In the genomic region with DNA sequence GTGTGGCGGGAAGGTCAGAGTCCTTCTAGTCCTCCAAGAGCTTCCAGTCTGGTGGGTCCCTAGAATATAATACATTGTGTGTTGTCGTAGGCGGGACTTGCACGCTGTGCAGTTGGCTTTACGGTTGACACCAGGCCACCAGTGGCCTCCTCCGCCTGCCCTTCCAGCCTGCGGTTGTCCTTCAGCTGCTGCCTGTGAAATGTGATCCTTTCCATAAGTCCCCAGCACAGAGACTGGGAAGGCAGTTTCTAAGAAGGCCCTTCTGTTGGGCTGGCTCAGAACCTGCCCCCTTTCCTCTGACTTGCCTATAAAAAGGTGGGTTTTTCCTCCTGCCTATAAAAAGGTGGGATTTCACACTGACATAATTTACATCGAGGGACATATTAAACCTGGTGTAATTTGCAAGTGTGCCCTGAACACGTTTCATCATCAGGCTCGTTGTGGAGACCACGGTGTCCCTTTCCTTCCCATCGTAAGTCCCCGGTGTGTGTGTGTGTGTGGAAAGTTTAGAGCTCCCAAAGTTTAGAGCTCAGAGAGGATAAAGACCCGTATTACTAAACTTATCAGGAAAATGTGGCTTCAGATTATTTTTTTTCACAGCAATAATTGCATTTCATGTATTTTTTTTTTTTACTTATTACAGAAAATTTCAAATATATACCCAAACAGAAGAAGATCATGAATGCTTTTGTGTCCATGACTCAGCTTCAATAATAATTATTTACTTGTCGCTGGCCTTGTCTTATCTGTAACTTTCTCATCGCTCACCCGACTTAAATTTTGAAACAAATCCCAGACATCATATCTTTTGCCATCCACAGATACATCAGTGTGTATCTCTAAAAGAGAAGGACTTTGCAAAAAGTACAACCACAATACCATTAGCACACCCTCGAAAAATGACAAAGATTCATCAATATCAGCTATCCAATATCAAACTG, we compare ENCODE assay signal across 15 cellular contexts. TPM values are rescaled to one million over a fixed set of nuclear protein-coding genes. Genes with fewer than 3 reads are reported as not detected.
DNase-seq lines count a peak whose midpoint lies in the region; ATAC-seq and TF ChIP-seq lines count a peak whose summit lies in the region.
"Had no signal": no experiment of that assay in that cellular context is flagged by ENCODE, and none has a peak within 500 bp of the region (broad histone marks: within the 10 kb centered on the region; RNA-seq: fewer than 3 reads in every experiment).

No MANE protein-coding gene starts in this region.

- peaks cover 55% of the 10 kb centered on the region for H3K79me2 ChIP-seq in OCI-LY1 (ENCODE audit: insufficient read depth, low read length)

- H3F3A ChIP-seq in OCI-LY1 (ENCODE audit: insufficient read depth, low read length) = peaks cover 23% of the 10 kb centered on the region

- peak overlapping the region; percentile 68 for H3K9ac ChIP-seq in OCI-LY1 (ENCODE audit: low read length)

- peaks cover 6% of the 10 kb centered on the region for H3K4me1 Mint-ChIP-seq in activated naive CD8-positive, alpha-beta T cell treated with anti-CD3 and anti-CD28 coated beads, Interleukin-2, amount 50 U/mL, for 24 hours
- H3K4me1 Mint-ChIP-seq: activated T-helper 17 cell treated with anti-CD3 and anti-CD28 coated beads, Interleukin-2, amount 50 U/mL, for 72 hours had no signal

- H3K4me1 ChIP-seq in OCI-LY1 (ENCODE audit: insufficient read depth, low read length, severe bottlenecking) = peaks cover 100% of the 10 kb centered on the region
- H3K4me1 ChIP-seq in heart right ventricle = peaks cover 5 to 69% (median 53%) of the 10 kb centered on the region in 9 donors
- peaks cover 88 to 92% of the 10 kb centered on the region in 2 donors for H3K4me1 ChIP-seq in gastrocnemius medialis

- no peak for TF ChIP-seq CTCF in OCI-LY1 (IDR thresholded peaks at IDR 0.05; ENCODE audit: low read length)
- TF ChIP-seq CTCF in heart right ventricle (IDR thresholded peaks at IDR 0.05) = no peak
- no peak for TF ChIP-seq CTCF in gastrocnemius medialis (IDR thresholded peaks at IDR 0.05 in 4 of 5, conservative IDR thresholded peaks at IDR 0.05 in 1 of 5)

- intact Hi-C loops in heart right ventricle (cut with DNase I) (no loop called here), gastrocnemius medialis (cut with DNase I; ENCODE audit: low total_unique reads) (no loop called here)

- H3K9me2 ChIP-seq in OCI-LY1 (ENCODE audit: low read depth, low read length) = no peaks in the 10 kb centered on the region

- H2AFZ ChIP-seq in OCI-LY1 (ENCODE audit: low read length) = no peak overlapping the region

- H3K36me3 ChIP-seq in OCI-LY1 (ENCODE audit: insufficient read depth, low read length) (peaks cover 18% of the 10 kb centered on the region; the same call in 1 of the 2 replicates), heart right ventricle (no peaks in the 10 kb centered on the region), gastrocnemius medialis (no peaks in the 10 kb centered on the region)
- H3K36me3 ChIP-seq: tibial nerve had no signal

- in situ Hi-C loops in gastrocnemius medialis (cut with MboI; ENCODE audit: low sequenced_read_pairs in 4 of 4) = loop anchor here in 1 of 4 donors (10.0 kb wide), 1 partner anchor 92 kb away; no protein-coding TSS in a partner anchor

- peak in 7 of 8 donors; percentile 59 to 75 (median 67) for ATAC-seq in heart right ventricle
- ATAC-seq in gastrocnemius medialis = peak; percentile 79 to 85
- no peak for ATAC-seq in activated naive CD8-positive, alpha-beta T cell treated with anti-CD3 and anti-CD28 coated beads, Interleukin-2, amount 50 U/mL, for 24 hours
- ATAC-seq: activated T-helper 17 cell treated with anti-CD3 and anti-CD28 coated beads, Interleukin-2, amount 50 U/mL, for 72 hours had no signal

- H3K9me3 ChIP-seq in OCI-LY1 (ENCODE audit: low read length) (no peaks in the 10 kb centered on the region), heart right ventricle (no peaks in the 10 kb centered on the region), gastrocnemius medialis (no peaks in the 10 kb centered on the region)
- H3K9me3 ChIP-seq: tibial nerve had no signal

- WGBS in heart right ventricle, 2 donors = 55 to 63% methylated on average over 18 of the region's 18 CpGs

- TF ChIP-seq POLR2A in gastrocnemius medialis (IDR thresholded peaks at IDR 0.05) = peak; percentile 76 to 88

- H3K4me2 ChIP-seq in OCI-LY1 (ENCODE audit: low read length) = peak overlapping the region; percentile 83

- H3K4me3 ChIP-seq in OCI-LY1 (ENCODE audit: low read depth, low read length, poor library complexity, severe bottlenecking) = peak overlapping the region; percentile 37
- H3K4me3 ChIP-seq in heart right ventricle = no peak overlapping the region
- H3K4me3 ChIP-seq in gastrocnemius medialis = peak overlapping the region in 3 of 4 donors; percentile 3 to 12 (median 9)
- H3K4me3 ChIP-seq: skin epidermis, tibial nerve had no signal

- no peaks in the 10 kb centered on the region for H4K20me1 ChIP-seq in OCI-LY1 (ENCODE audit: insufficient read depth, low read length)

- H3K27me3 Mint-ChIP-seq in activated naive CD8-positive, alpha-beta T cell treated with anti-CD3 and anti-CD28 coated beads, Interleukin-2, amount 50 U/mL, for 24 hours = no peaks in the 10 kb centered on the region
- H3K27me3 Mint-ChIP-seq: activated T-helper 17 cell treated with anti-CD3 and anti-CD28 coated beads, Interleukin-2, amount 50 U/mL, for 72 hours; brain had no signal

- H3K4me3 Mint-ChIP-seq in activated naive CD8-positive, alpha-beta T cell treated with anti-CD3 and anti-CD28 coated beads, Interleukin-2, amount 50 U/mL, for 24 hours = no peak overlapping the region
- H3K4me3 Mint-ChIP-seq: activated T-helper 17 cell treated with anti-CD3 and anti-CD28 coated beads, Interleukin-2, amount 50 U/mL, for 72 hours had no signal

- DNase-seq in NCI-H748 (lab: John Stamatoyannopoulos, UW; ENCODE audit: unreplicated experiment) (peak; percentile 9), NCI-H748 treated with DMSO at 0.1 percent for 48 hours (lab: John Stamatoyannopoulos, UW) (no peak), heart right ventricle (peak in 1 of 2 donors; percentile 44), gastrocnemius medialis (peak; percentile 76 to 88), GM19240 (ENCODE audit: insufficient read length, low spot score) (no peak)
- no peak for DNase-seq in activated naive CD4-positive, alpha-beta T cell treated with Interleukin-2 at 50 U/mL for 16 hours
- DNase-seq in activated naive CD8-positive, alpha-beta T cell treated with anti-CD3 and anti-CD28 coated beads, Interleukin-2, amount 50 U/mL, for 24 hours = no peak
- DNase-seq: activated CD4-positive, alpha-beta T cell treated with anti-CD3 and anti-CD28 coated beads for 1 hour; DMS79; HCEC 1CT had no signal

- H3K27ac ChIP-seq in OCI-LY1 (ENCODE audit: low read depth, low read length, poor library complexity, severe bottlenecking) (peak overlapping the region; percentile 96), heart right ventricle (peak overlapping the region in 9 of 10 donors; percentile 7 to 73 (median 62)), gastrocnemius medialis (peak overlapping the region; percentile 84 to 93 (median 91))
- H3K27ac ChIP-seq: skin epidermis had no signal

- H3K27me3 ChIP-seq in OCI-LY1 (ENCODE audit: insufficient read depth, low read length) (no peaks in the 10 kb centered on the region), heart right ventricle (no peaks in the 10 kb centered on the region), gastrocnemius medialis (no peaks in the 10 kb centered on the region)
- H3K27me3 ChIP-seq: tibial nerve had no signal

- peaks cover 3% of the 10 kb centered on the region for H3K36me3 Mint-ChIP-seq in activated naive CD8-positive, alpha-beta T cell treated with anti-CD3 and anti-CD28 coated beads, Interleukin-2, amount 50 U/mL, for 24 hours (ENCODE audit: low read depth)

- no peak overlapping the region for H3K27ac Mint-ChIP-seq in activated naive CD8-positive, alpha-beta T cell treated with anti-CD3 and anti-CD28 coated beads, Interleukin-2, amount 50 U/mL, for 24 hours
- H3K27ac Mint-ChIP-seq: activated T-helper 17 cell treated with anti-CD3 and anti-CD28 coated beads, Interleukin-2, amount 50 U/mL, for 72 hours had no signal

- no peaks in the 10 kb centered on the region for H3K9me3 Mint-ChIP-seq in activated naive CD8-positive, alpha-beta T cell treated with anti-CD3 and anti-CD28 coated beads, Interleukin-2, amount 50 U/mL, for 24 hours
- H3K9me3 Mint-ChIP-seq: activated T-helper 17 cell treated with anti-CD3 and anti-CD28 coated beads, Interleukin-2, amount 50 U/mL, for 72 hours; brain had no signal

RNA-seq across cellular contexts. Expression of a gene that starts 45.1 kb away (rescaled TPM):
- 100 to 1,000 TPM in 9 of 10 donors, 10 to 100 TPM in 1; 97.3 to 176 (median 149) TPM for total RNA-seq in heart right ventricle
- polyA plus RNA-seq in heart right ventricle = 10 to 100 TPM; 34.5 to 39.7 TPM
- 10 to 100 TPM; 44.1 to 57.9 (median 54.9) TPM for total RNA-seq in gastrocnemius medialis

Comparison
In these comparisons a context has a peak if more than half of its experiments do, and no peak if none do; other contexts are left out.
1. DNase-seq: peak in NCI-H748 (single experiment) and gastrocnemius medialis (2 of 2); none in NCI-H748 treated with DMSO at 0.1 percent for 48 hours (single experiment), activated naive CD4-positive, alpha-beta T cell treated with Interleukin-2 at 50 U/mL for 16 hours (single experiment), GM19240 (single experiment) and activated naive CD8-positive, alpha-beta T cell treated with anti-CD3 and anti-CD28 coated beads, Interleukin-2, amount 50 U/mL, for 24 hours (single experiment).
2. H3K4me3 ChIP-seq: peak in OCI-LY1 (single experiment) and gastrocnemius medialis (3 of 4); none in heart right ventricle (0 of 10).
3. Peak in every context shown above with its lines, with median percentiles within 50 percentile points of each other: H3K27ac ChIP-seq.